ENCODE assay signal across 1 cellular context in genomic region chr22:20238567-20239062, GRCh38.
TF ChIP-seq lines count a peak whose summit lies in the region.

No MANE protein-coding gene starts in this region.

TF ChIP-seq in K562, 482 proteins besides CTCF, POLR2A, EP300 and RAD21 (continued from another document and continues in another):
- TF ChIP-seq HNRNPL (IDR thresholded peaks at IDR 0.05; ENCODE audit: low read depth, low read length) = no peak
- TF ChIP-seq GATA2 (CRISPR knock-in tag; IDR thresholded peaks at IDR 0.05) = no peak
- TF ChIP-seq RNF219 (CRISPR knock-in tag; IDR thresholded peaks at IDR 0.05) = no peak
- TF ChIP-seq TEAD1 (CRISPR knock-in tag; IDR thresholded peaks at IDR 0.05) = no peak
- no peak for TF ChIP-seq ZNF263 (CRISPR knock-in tag; IDR thresholded peaks at IDR 0.05; ENCODE audit: borderline replicate concordance)
- no peak for TF ChIP-seq SIRT6 (IDR thresholded peaks at IDR 0.05; ENCODE audit: low read depth, low read length)
- no peak for TF ChIP-seq BRD4 (IDR thresholded peaks at IDR 0.05)
- no peak for TF ChIP-seq ZNF354B (CRISPR knock-in tag; IDR thresholded peaks at IDR 0.05)
- no peak for TF ChIP-seq ZNF639 (CRISPR knock-in tag; conservative IDR thresholded peaks at IDR 0.05 in 1 of 2, IDR thresholded peaks at IDR 0.05 in 1 of 2)
- no peak for TF ChIP-seq CBFA2T2 (conservative IDR thresholded peaks at IDR 0.05)
- no peak for TF ChIP-seq ZNF197 (CRISPR knock-in tag; IDR thresholded peaks at IDR 0.05; ENCODE audit: low read depth)
- TF ChIP-seq RBM22 (IDR thresholded peaks at IDR 0.05; ENCODE audit: low read depth, low read length, poor library complexity, severe bottlenecking) = no peak
- no peak for TF ChIP-seq BRCA1 (IDR thresholded peaks at IDR 0.05)
- no peak for TF ChIP-seq BRCA1 (CRISPR knock-in tag; IDR thresholded peaks at IDR 0.05)
- no peak for TF ChIP-seq CHCHD3 (CRISPR knock-in tag; IDR thresholded peaks at IDR 0.05)
- no peak for TF ChIP-seq FOXK1 (CRISPR knock-in tag; IDR thresholded peaks at IDR 0.05; ENCODE audit: borderline replicate concordance)
- no peak for TF ChIP-seq BRF1 (IDR thresholded peaks at IDR 0.05; ENCODE audit: borderline replicate concordance, extremely low read depth, insufficient read length)
- no peak for TF ChIP-seq ARNT (IDR thresholded peaks at IDR 0.05)
- TF ChIP-seq PKNOX1 (IDR thresholded peaks at IDR 0.05) = peak; percentile 79
- no peak for TF ChIP-seq ZBTB43 (CRISPR knock-in tag; IDR thresholded peaks at IDR 0.05)
- peak; percentile 49 for TF ChIP-seq MEIS2 (IDR thresholded peaks at IDR 0.05; ENCODE audit: partially characterized antibody)
- TF ChIP-seq ZNF551 (CRISPR knock-in tag; IDR thresholded peaks at IDR 0.05) = no peak
- no peak for TF ChIP-seq TGIF2 (CRISPR knock-in tag; IDR thresholded peaks at IDR 0.05)
- no peak for TF ChIP-seq YBX1 (IDR thresholded peaks at IDR 0.05)
- no peak for TF ChIP-seq TBL1XR1 (IDR thresholded peaks at IDR 0.05; ENCODE audit: low read length in 2 of 2)
- TF ChIP-seq NFIC (IDR thresholded peaks at IDR 0.05) = no peak
- no peak for TF ChIP-seq ZC3H4 (CRISPR knock-in tag; IDR thresholded peaks at IDR 0.05; ENCODE audit: borderline replicate concordance)
- no peak for TF ChIP-seq HDAC2 (IDR thresholded peaks at IDR 0.05)
- no peak for TF ChIP-seq ZBTB49 (CRISPR knock-in tag; IDR thresholded peaks at IDR 0.05; ENCODE audit: borderline replicate concordance)
- TF ChIP-seq CHD7 (IDR thresholded peaks at IDR 0.05; ENCODE audit: low read depth, low read length) = no peak
- no peak for TF ChIP-seq HEY1 (CRISPR knock-in tag; IDR thresholded peaks at IDR 0.05; ENCODE audit: borderline replicate concordance)
- no peak for TF ChIP-seq MBD1 (CRISPR knock-in tag; IDR thresholded peaks at IDR 0.05)
- no peak for TF ChIP-seq SOX6 (IDR thresholded peaks at IDR 0.05)
- no peak for TF ChIP-seq E2F8 (IDR thresholded peaks at IDR 0.05; ENCODE audit: low read depth, partially characterized antibody)
